Comparison of ENCODE assay signal across 8 cellular contexts in the genomic region with DNA sequence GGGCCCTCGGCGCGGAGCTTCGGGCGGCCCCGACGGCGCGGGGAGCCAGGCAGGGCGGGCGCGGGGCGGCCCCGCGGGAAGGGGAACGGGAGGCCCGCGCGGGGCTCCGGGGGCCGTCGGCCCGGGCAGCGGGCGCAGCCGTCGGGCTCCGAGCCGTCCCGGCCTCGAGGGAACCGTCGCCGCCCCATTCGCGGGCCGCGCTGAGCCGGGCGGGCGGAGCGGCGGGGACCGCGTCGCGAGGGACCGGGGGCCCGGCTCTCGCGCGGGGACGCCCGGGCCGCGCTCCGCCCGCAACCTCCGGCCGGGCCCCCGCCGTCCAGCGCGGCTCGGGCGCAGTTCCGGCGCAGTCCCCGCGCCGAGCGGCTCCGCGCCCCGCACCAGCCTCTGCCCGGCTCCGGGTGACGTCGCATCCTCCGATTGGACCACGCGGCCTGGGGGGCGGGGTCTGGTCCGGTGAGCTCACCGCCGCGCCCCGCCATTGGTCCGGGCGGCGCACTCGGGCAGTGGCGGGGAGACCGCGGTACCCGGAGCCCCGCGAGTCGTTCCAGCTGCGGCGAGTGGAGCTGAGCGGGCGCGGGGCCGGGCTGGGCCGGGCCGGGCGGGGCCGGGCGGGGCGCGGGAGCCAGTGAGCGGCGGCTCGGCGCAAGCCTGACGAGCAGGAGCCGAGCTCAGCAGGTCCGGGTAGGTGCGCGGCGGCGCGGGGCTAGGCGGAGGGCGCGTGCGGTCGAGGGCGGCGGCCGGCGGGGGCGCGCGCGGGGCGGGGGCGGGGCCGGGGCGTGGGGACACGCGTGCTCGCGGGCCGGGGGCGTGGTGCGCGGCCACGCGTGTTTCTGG.
A peak's percentile ranks its signal among the peaks of the same experiment; 100 is the strongest.
DNase-seq lines count a peak whose midpoint lies in the region; ATAC-seq, FAIRE-seq and TF ChIP-seq lines count a peak whose summit lies in the region.

No MANE protein-coding gene starts in this region.

- peak overlapping the region; percentile 17; the same call in 1 of the 2 replicates for H3K4me3 ChIP-seq in AG04450 (ENCODE audit: low read depth, low read length)
- H3K4me3 ChIP-seq in H1 (ENCODE audit: extremely low read depth in 1 of 4, insufficient read depth in 2 of 4, low read depth in 3 of 4, low read length in 4 of 4), result peak overlapping the region in 3 of 4 experiments; percentile 16 to 62 (median 56); a peak in 5 of 8 replicates
- H3K4me3 ChIP-seq in mesodermal cell (ENCODE audit: extremely low read depth, insufficient read depth, low read length, poor library complexity, severe bottlenecking), result peak overlapping the region; percentile 58

- H3K23me2 ChIP-seq in H1 (ENCODE audit: low read depth, low read length), result peaks cover 3% of the 10 kb centered on the region; the same call in 1 of the 2 replicates

- no peak for TF ChIP-seq POLR2A in H1 (IDR thresholded peaks at IDR 0.05; ENCODE audit: control extremely low read depth in 1 of 2, low read depth in 2 of 2, low read length in 2 of 2)

- H3K27me3 ChIP-seq in AG04450 (ENCODE audit: control insufficient read depth, insufficient read depth, low read length) (peaks cover 52% of the 10 kb centered on the region), H1 (replicated peaks in 1 of 4; ENCODE audit: control insufficient read depth in 3 of 4, extremely low read depth in 1 of 4, insufficient read depth in 3 of 4, low read length in 3 of 4) (peaks cover 0 to 21% (median 15%) of the 10 kb centered on the region in 4 experiments; a peak in 5 of 7 replicates)

- no peak overlapping the region for H4K5ac ChIP-seq in H1 (ENCODE audit: insufficient read length, low read depth, low read length)

- no peak overlapping the region for H3K18ac ChIP-seq in H1 (ENCODE audit: extremely low read depth, low read length)

- TF ChIP-seq RAD21 in H1 (IDR thresholded peaks at IDR 0.05 in 1 of 2, conservative IDR thresholded peaks at IDR 0.05 in 1 of 2; ENCODE audit: low read depth in 2 of 2, low read length in 2 of 2), result no peak

- no peak overlapping the region; the same call in 1 of the 2 replicates for H4K8ac ChIP-seq in H1 (ENCODE audit: extremely low read depth, insufficient read depth, low read length)

- H3K36me3 ChIP-seq in H1 (ENCODE audit: control insufficient read depth in 2 of 4, insufficient read depth in 4 of 4, low read length in 3 of 4) (no peaks in the 10 kb centered on the region), mesodermal cell (ENCODE audit: control insufficient read depth, insufficient read depth, low read length) (peaks cover 7% of the 10 kb centered on the region)

- no peak overlapping the region for H2BK15ac ChIP-seq in H1 (ENCODE audit: low read length)

- H3K4me1 ChIP-seq in H1 (replicated peaks in 1 of 4; ENCODE audit: control insufficient read depth in 3 of 4, insufficient read depth in 4 of 4, low read length in 3 of 4), result peaks cover 2 to 16% (median 10%) of the 10 kb centered on the region in 4 experiments; a peak in 6 of 7 replicates
- no peaks in the 10 kb centered on the region for H3K4me1 ChIP-seq in mesodermal cell (ENCODE audit: control insufficient read depth, insufficient read depth, low read length, poor library complexity, severe bottlenecking)

- WGBS in H1 (ENCODE audit: extremely low coverage in 1 of 2, insufficient coverage in 1 of 2, insufficient read length in 1 of 2, insufficient replicate concordance in 2 of 2, low coverage in 1 of 2, low lambda C conversion rate in 2 of 2, missing lambda C conversion rate in 1 of 2), 2 experiments, result 2% methylated on average over 50 of the region's 151 CpGs; no CpG with 5 or more reads in 1 of the 2 experiments
- 0 to 1% methylated on average over 72 to 96 of the region's 151 CpGs for WGBS in mesodermal cell (ENCODE audit: insufficient coverage in 2 of 2), 2 experiments

- DNase-seq in AG04450 (ENCODE audit: low read depth, low spot score) (peak; percentile 45), NCI-H510A (lab: John Stamatoyannopoulos, UW) (peak; percentile 99), H1 (ENCODE audit: low read depth in 1 of 2, low spot score in 2 of 2) (peak; percentile 75 to 97)
- DNase-seq in activated CD8-positive, alpha-beta memory T cell treated with anti-CD3 and anti-CD28 coated beads for 48 hours (ENCODE audit: low read depth in 2 of 3, low spot score in 2 of 3), result peak; percentile 67 to 82 (median 70)
- DNase-seq in stimulated activated CD8-positive, alpha-beta memory T cell treated with anti-CD3 and anti-CD28 coated beads, Interleukin-12 subunit alpha, Interleukin-12 subunit beta, amount 100 ng/mL, for 4 hours (ENCODE audit: low read depth), result peak; percentile 81

- H3K9me3 ChIP-seq in AG04450 (ENCODE audit: control insufficient read depth, insufficient read depth, low read length) (no peaks in the 10 kb centered on the region), H1 (ENCODE audit: insufficient read depth in 2 of 2, low read depth in 1 of 2, low read length in 1 of 2) (no peaks in the 10 kb centered on the region), mesodermal cell (ENCODE audit: control insufficient read depth, low read length) (no peaks in the 10 kb centered on the region)

- H2BK12ac ChIP-seq in H1 (ENCODE audit: low read depth, low read length), result no peak overlapping the region

- POLR2A ChIA-PET in AG04450 (lab: Yijun Ruan, JAX), result no interaction called here
- POLR2A ChIA-PET in H1 (lab: Charles Lee; ENCODE audit: partially characterized antibody), result interaction anchor here (0.5 to 2.9 kb wide), 10 partner anchors 8 to 200 kb away, joined by 3 to 20 read pairs (median 4); no protein-coding TSS in a partner anchor

- no peak overlapping the region for H4K91ac ChIP-seq in H1 (replicated peaks; ENCODE audit: insufficient read length, low read length)

- no peaks in the 10 kb centered on the region for H3K79me2 ChIP-seq in H1 (ENCODE audit: control insufficient read depth in 1 of 2, insufficient read depth in 2 of 2, low read length in 2 of 2)

- H2BK20ac ChIP-seq in H1 (ENCODE audit: low read length), result no peak overlapping the region

- CTCF ChIA-PET in AG04450 (lab: Charles Lee) (interaction anchor here (0.7 to 2.3 kb wide), 2 partner anchors 35 to 50 kb away, joined by 3 to 11 read pairs; no protein-coding TSS in a partner anchor), H1 (lab: Charles Lee; ENCODE audit: partially characterized antibody) (interaction anchor here (0.8 to 2.2 kb wide), 5 partner anchors 14 to 48 kb away, joined by 4 to 6 read pairs (median 5); no protein-coding TSS in a partner anchor)

- H2AK5ac ChIP-seq in H1 (ENCODE audit: low read depth, low read length), result no peak overlapping the region

- no peak overlapping the region for H3K23ac ChIP-seq in H1 (ENCODE audit: insufficient read length)

- H2BK5ac ChIP-seq in H1 (ENCODE audit: low read depth, low read length), result no peak overlapping the region

- H3K27ac ChIP-seq in AG04450 (ENCODE audit: low read depth, low read length) (no peak overlapping the region), H1 (ENCODE audit: low read depth, low read length) (no peak overlapping the region), mesodermal cell (ENCODE audit: low read depth, low read length, severe bottlenecking) (no peak overlapping the region)

- H2BK120ac ChIP-seq in H1 (replicated peaks; ENCODE audit: low read depth, low read length), result no peak overlapping the region

- peaks cover 0 to 3% of the 10 kb centered on the region in 2 experiments for H4K20me1 ChIP-seq in H1 (replicated peaks in 1 of 2; ENCODE audit: control insufficient read depth in 1 of 2, insufficient read depth in 2 of 2, low read length in 2 of 2)

- TF ChIP-seq EP300 in H1 (IDR thresholded peaks at IDR 0.05; ENCODE audit: borderline replicate concordance in 1 of 2, low read depth in 2 of 2, low read length in 2 of 2), result no peak

- TF ChIP-seq CTCF in AG04450 (IDR thresholded peaks at IDR 0.05; ENCODE audit: low read depth, low read length), result no peak
- no peak for TF ChIP-seq CTCF in H1 (IDR thresholded peaks at IDR 0.05; ENCODE audit: control extremely low read depth in 1 of 3, insufficient read depth in 1 of 3, low read depth in 1 of 3, low read length in 3 of 3)

- peak overlapping the region in 1 of 4 experiments; percentile 74; a peak in 1 of 7 replicates for H3K9ac ChIP-seq in H1 (replicated peaks in 1 of 4; ENCODE audit: extremely low read depth in 1 of 4, low read depth in 3 of 4, low read length in 3 of 4)

- no peak overlapping the region for H3K4ac ChIP-seq in H1 (replicated peaks; ENCODE audit: insufficient read length, low read depth, low read length)

- H3K79me1 ChIP-seq in H1 (ENCODE audit: low read depth, low read length), result no peaks in the 10 kb centered on the region

- no peak overlapping the region for H3K14ac ChIP-seq in H1 (ENCODE audit: insufficient read length)

- ATAC-seq in GM18909 (IDR thresholded peaks at IDR 0.05; ENCODE audit: poor library complexity, unreplicated experiment) (peak; percentile 94), HG03139 (IDR thresholded peaks at IDR 0.05; ENCODE audit: unreplicated experiment) (peak; percentile 95)

- H2AFZ ChIP-seq in H1 (ENCODE audit: low read length), result no peak overlapping the region

- no peak overlapping the region for H3K56ac ChIP-seq in H1 (replicated peaks; ENCODE audit: insufficient read length, low read depth, low read length)

- FAIRE-seq in H1 (lab: Jason Lieb, UNC), result no peak

- peak overlapping the region; percentile 10 to 49; a peak in 2 of 4 replicates for H3K4me2 ChIP-seq in H1 (ENCODE audit: insufficient read depth in 1 of 2, low read depth in 2 of 2, low read length in 2 of 2)

TF ChIP-seq in H1, 55 proteins besides CTCF, POLR2A, EP300 and RAD21 (continues in another document):
- TF ChIP-seq JUN (IDR thresholded peaks at IDR 0.05; ENCODE audit: low read depth, low read length), result peak; percentile 47; the same call in 1 of the 2 replicates
- 0 out of 2 replicates have a peak, but pooled peaks have one; percentile 24 for TF ChIP-seq PHF8 (conservative IDR thresholded peaks at IDR 0.05; ENCODE audit: low read depth, low read length)
- TF ChIP-seq, protein P1, sequence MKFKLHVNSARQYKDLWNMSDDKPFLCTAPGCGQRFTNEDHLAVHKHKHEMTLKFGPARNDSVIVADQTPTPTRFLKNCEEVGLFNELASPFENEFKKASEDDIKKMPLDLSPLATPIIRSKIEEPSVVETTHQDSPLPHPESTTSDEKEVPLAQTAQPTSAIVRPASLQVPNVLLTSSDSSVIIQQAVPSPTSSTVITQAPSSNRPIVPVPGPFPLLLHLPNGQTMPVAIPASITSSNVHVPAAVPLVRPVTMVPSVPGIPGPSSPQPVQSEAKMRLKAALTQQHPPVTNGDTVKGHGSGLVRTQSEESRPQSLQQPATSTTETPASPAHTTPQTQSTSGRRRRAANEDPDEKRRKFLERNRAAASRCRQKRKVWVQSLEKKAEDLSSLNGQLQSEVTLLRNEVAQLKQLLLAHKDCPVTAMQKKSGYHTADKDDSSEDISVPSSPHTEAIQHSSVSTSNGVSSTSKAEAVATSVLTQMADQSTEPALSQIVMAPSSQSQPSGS (IDR thresholded peaks at IDR 0.05; ENCODE audit: low read length), result peak; percentile 82; the same call in 1 of the 2 replicates
- TF ChIP-seq RFX5 (IDR thresholded peaks at IDR 0.05; ENCODE audit: borderline replicate concordance, low read depth, low read length), result peak; percentile 94
- peak; percentile 8 for TF ChIP-seq TAF7 (optimal IDR thresholded peaks at IDR 0.05; ENCODE audit: borderline replicate concordance, low read depth, low read length)
- TF ChIP-seq SP4 (IDR thresholded peaks at IDR 0.05; ENCODE audit: low read length), result no peak
- TF ChIP-seq SP2 (IDR thresholded peaks at IDR 0.05; ENCODE audit: low read length), result no peak
- TF ChIP-seq CREB1 (IDR thresholded peaks at IDR 0.05), result peak; percentile 89

Comparison
In these comparisons a context has a peak if more than half of its experiments do, and no peak if none do; other contexts are left out.
1. DNase-seq: peak in every context shown above with its lines; median percentile 99 in NCI-H510A; 86 in H1; 81 in stimulated activated CD8-positive, alpha-beta memory T cell treated with anti-CD3 and anti-CD28 coated beads, Interleukin-12 subunit alpha, Interleukin-12 subunit beta, amount 100 ng/mL, for 4 hours; 70 in activated CD8-positive, alpha-beta memory T cell treated with anti-CD3 and anti-CD28 coated beads for 48 hours; 45 in AG04450.